Comparison of ENCODE assay signal across 1 cellular context in the genomic region with DNA sequence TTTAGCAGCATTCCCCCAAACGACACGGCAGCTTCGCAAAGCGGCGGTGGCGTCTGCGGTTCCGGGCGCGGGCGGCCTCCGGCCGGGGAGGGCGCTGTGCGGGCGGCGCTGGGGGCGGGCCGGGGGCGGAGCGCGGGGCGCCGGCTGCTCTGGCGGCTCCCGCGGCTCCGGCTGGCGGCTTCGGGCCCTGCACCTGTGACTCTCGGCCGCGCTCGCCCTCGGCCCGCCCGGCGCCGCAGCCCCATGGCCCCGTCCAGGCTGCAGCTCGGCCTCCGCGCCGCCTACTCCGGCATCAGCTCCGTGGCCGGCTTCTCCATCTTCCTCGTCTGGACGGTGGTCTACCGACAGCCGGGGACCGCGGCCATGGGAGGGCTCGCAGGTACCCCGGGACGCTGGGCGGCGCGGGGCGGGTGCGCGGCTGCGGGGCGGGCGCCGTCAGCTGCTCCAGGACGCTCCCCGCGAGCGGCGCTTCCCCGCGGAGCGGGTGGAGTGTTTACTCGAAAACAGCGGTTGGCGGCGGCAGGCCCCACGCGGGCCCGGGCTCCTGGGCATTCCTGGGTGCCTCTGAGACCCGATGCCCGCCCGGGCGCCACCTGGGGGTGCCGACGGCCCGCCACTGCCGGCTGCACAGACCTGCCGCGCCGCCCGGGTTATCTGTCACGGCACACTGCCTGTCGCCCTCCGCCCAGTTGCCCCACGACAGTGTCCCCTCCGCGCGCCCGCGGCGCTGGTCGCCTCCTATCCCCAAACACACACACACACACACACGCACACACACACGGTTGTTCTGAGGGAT.
TF ChIP-seq lines count a peak whose summit lies in the region.

A gene (plus strand): TSS at position 177 of the 796 bp plus-strand sequence. CDS start 67 bp downstream, at position 244.

TF ChIP-seq in IMR-90, 13 proteins besides CTCF, POLR2A, EP300 and RAD21 (continued from another document):
- no peak for TF ChIP-seq NFE2L2 (IDR thresholded peaks at IDR 0.05; ENCODE audit: low read depth, low read length)
TF ChIP-seq in IMR-90: peak in this region for 2.
